In genomic region chr10:133274751-133275682, GRCh38 we compare ENCODE assay signal across 8 cellular contexts. TPM values are rescaled to one million over a fixed set of nuclear protein-coding genes. Genes with fewer than 3 reads are reported as not detected.
DNase-seq lines count a peak whose midpoint lies in the region; ATAC-seq and TF ChIP-seq lines count a peak whose summit lies in the region.

No MANE protein-coding gene starts in this region.

- peak; percentile 38 for ATAC-seq in GM19324 (IDR thresholded peaks at IDR 0.05; ENCODE audit: low FRiP score, unreplicated experiment)
- ATAC-seq in HG03439 (IDR thresholded peaks at IDR 0.05; ENCODE audit: unreplicated experiment), result peak; percentile 49
- ATAC-seq in activated CD4-positive, CD25-positive, alpha-beta regulatory T cell treated with anti-CD3 and anti-CD28 coated beads, Interleukin-2, amount 50 U/mL, for 24 hours, result peak; percentile 75 to 78
- ATAC-seq in effector memory CD8-positive, alpha-beta T cell (replicated peaks), result peak; percentile 56

- peak overlapping the region; percentile 92 to 99 for H3K27ac Mint-ChIP-seq in effector memory CD8-positive, alpha-beta T cell

- no peak overlapping the region for H3K4me3 ChIP-seq in AG04449 (ENCODE audit: low read depth, low read length)

- H3K27ac ChIP-seq in substantia nigra (ENCODE audit: low read depth, low read length, poor library complexity, severe bottlenecking), result no peak overlapping the region

- DNase-seq in AG04449 (ENCODE audit: low read depth, low spot score) (no peak), H4 (ENCODE audit: low spot score) (no peak), substantia nigra (lab: John Stamatoyannopoulos, UW) (no peak)
- peak; percentile 70 to 77 (median 70) for DNase-seq in effector memory CD8-positive, alpha-beta T cell
- DNase-seq in stimulated activated CD8-positive, alpha-beta memory T cell treated with anti-CD3 and anti-CD28 coated beads, Interleukin-15, amount 100 ng/mL, for 1 hour (ENCODE audit: low read depth), result peak; percentile 56

- H3K27me3 Mint-ChIP-seq in effector memory CD8-positive, alpha-beta T cell, result no peaks in the 10 kb centered on the region

- peak; percentile 4 for TF ChIP-seq CTCF in AG04449 (IDR thresholded peaks at IDR 0.05; ENCODE audit: insufficient read depth, low read length, missing control alignments)

- H3K36me3 Mint-ChIP-seq in effector memory CD8-positive, alpha-beta T cell (ENCODE audit: insufficient read depth), result peaks cover 62% of the 10 kb centered on the region

- POLR2A ChIA-PET in AG04449 (lab: Yijun Ruan, JAX), result interaction anchor here (0.7 kb wide), 1 partner anchor 14 kb away, joined by 3 read pairs; no protein-coding TSS in a partner anchor

- peaks cover 19 to 35% of the 10 kb centered on the region in 2 donors for H3K4me1 Mint-ChIP-seq in effector memory CD8-positive, alpha-beta T cell (ENCODE audit: low read depth in 2 of 2)

- H3K4me3 Mint-ChIP-seq in effector memory CD8-positive, alpha-beta T cell, result peak overlapping the region; percentile 87 to 91

- CTCF ChIA-PET in AG04449 (lab: Yijun Ruan, JAX), result interaction anchor here (0.6 to 1.2 kb wide), 3 partner anchors 9 to 32 kb away, joined by 3 read pairs; no protein-coding TSS in a partner anchor

- no peaks in the 10 kb centered on the region for H3K9me3 Mint-ChIP-seq in effector memory CD8-positive, alpha-beta T cell

RNA-seq across cellular contexts. Expression of gene ADAM8, which starts 1.7 kb away (rescaled TPM):
- total RNA-seq in H4 (2014; rRNA removed; shearing (Covaris generic)), result 0.50 and 2.8 TPM in 2 replicates

RNA-seq across cellular contexts. Expression of gene TUBGCP2, which starts 33.7 kb away (rescaled TPM):
- 49.1 and 54.5 TPM in 2 replicates for total RNA-seq in H4 (2014; rRNA removed; shearing (Covaris generic))

RNA-seq across cellular contexts. Expression of gene ZNF511, which starts 33.7 kb away (rescaled TPM):
- total RNA-seq in H4 (2014; rRNA removed; shearing (Covaris generic)), result 53.2 and 66.3 TPM in 2 replicates

RNA-seq across cellular contexts. Expression of gene VENTX, which starts 37.4 kb away (rescaled TPM):
- total RNA-seq in H4 (2014; rRNA removed; shearing (Covaris generic)), result not detected in 2 replicates

RNA-seq across cellular contexts. Expression of gene UTF1, which starts 45.0 kb away (rescaled TPM):
- total RNA-seq in H4 (2014; rRNA removed; shearing (Covaris generic)), result not detected in 2 replicates

Comparison
In these comparisons a context has a peak if more than half of its experiments do, and no peak if none do; other contexts are left out.
1. DNase-seq: peak in effector memory CD8-positive, alpha-beta T cell (3 of 3) and stimulated activated CD8-positive, alpha-beta memory T cell treated with anti-CD3 and anti-CD28 coated beads, Interleukin-15, amount 100 ng/mL, for 1 hour (single experiment); none in AG04449 (single experiment), H4 (single experiment) and substantia nigra (0 of 49).
2. Peak in every context shown above with its lines, with median percentiles within 50 percentile points of each other: ATAC-seq.